Comparison of ENCODE assay signal across 8 cellular contexts in the genomic region with DNA sequence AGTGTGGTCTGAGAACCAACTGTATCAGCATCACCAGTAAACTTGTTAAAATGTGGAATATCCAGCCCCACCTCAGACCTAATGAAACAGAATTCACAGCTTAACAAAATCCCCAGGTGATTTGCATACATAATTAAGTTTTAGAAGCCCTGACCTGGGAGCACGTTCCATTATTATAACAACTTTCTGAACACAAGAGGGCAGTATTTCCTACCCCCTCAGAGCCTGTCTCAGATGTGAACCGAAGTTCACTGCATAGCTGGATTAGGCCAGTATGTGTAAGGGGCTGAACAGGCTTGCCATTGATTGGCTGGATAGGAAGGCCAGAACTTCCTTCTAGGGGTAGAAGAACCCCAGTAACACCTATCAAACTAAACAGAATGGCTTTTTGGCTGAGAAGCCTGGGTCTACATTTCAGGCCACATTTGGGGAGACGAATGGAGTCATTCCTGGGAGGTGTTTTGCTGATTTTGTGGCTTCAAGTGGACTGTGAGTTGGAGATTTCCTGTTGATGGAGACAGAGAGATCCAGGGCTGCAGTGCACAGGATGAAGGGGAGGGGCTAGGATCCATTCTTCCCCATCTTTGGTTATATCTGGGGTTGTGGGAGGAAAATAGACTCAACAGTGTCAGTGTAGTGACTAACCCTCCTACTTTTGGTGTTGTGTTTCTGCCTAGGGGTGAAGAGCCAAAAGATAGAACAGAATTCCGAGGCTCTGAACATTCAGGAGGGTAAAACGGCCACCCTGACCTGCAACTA.
DNase-seq lines count a peak whose midpoint lies in the region; ATAC-seq and TF ChIP-seq lines count a peak whose summit lies in the region.

No MANE protein-coding gene starts in this region.

- H3K4me1 ChIP-seq in right atrium auricular region = no peaks in the 10 kb centered on the region

- DNase-seq in SIG-M5 treated with dmso at 0.1 percent for 504 hours (lab: John Stamatoyannopoulos, UW; ENCODE audit: unreplicated experiment) (peak; percentile 44), SIG-M5 (lab: John Stamatoyannopoulos, UW) (no peak), HT-29 (ENCODE audit: low spot score) (peak; percentile 27), T-cell (peak in 6 of 34 experiments; percentile 5 to 21 (median 12)), germinal center (ENCODE audit: low spot score) (peak; percentile 57), type B pancreatic cell (ENCODE audit: extremely low spot score, unreplicated experiment) (no peak), right atrium auricular region (ENCODE audit: low spot score) (no peak)

- POLR2A ChIA-PET in T-cell (lab: Charles Lee) = no interaction called here

- peaks cover 0 to 5% (median 0%) of the 10 kb centered on the region in 3 donors for H3K9me3 Mint-ChIP-seq in T-cell
- H3K9me3 Mint-ChIP-seq in type B pancreatic cell = no peaks in the 10 kb centered on the region

- no peaks in the 10 kb centered on the region for H3K9me3 ChIP-seq in right atrium auricular region

- TF ChIP-seq CTCF in type B pancreatic cell (conservative IDR thresholded peaks at IDR 0.05) = peak; percentile 70
- peak in 1 of 2 donors; percentile 40 for TF ChIP-seq CTCF in right atrium auricular region (IDR thresholded peaks at IDR 0.05)

- no peak overlapping the region for H3K4me3 ChIP-seq in right atrium auricular region

- H3K27ac Mint-ChIP-seq in T-cell = peak overlapping the region; percentile 46 to 61
- peak overlapping the region; percentile 61 for H3K27ac Mint-ChIP-seq in type B pancreatic cell

- H3K27ac ChIP-seq in right atrium auricular region = no peak overlapping the region

- ATAC-seq in T-cell (replicated peaks in 1 of 4) (peak; percentile 63 to 91 (median 78)), GM21447 (IDR thresholded peaks at IDR 0.05; ENCODE audit: unreplicated experiment) (no peak)

- H3K27me3 Mint-ChIP-seq in T-cell = peaks cover 7 to 15% of the 10 kb centered on the region in 2 donors
- H3K27me3 Mint-ChIP-seq in type B pancreatic cell = no peaks in the 10 kb centered on the region

- CTCF ChIA-PET in T-cell (lab: Charles Lee) = interaction anchor here (0.5 to 1.6 kb wide), 4 partner anchors 17 to 58 kb away, joined by 3 to 5 read pairs (median 4); no protein-coding TSS in a partner anchor

- no peaks in the 10 kb centered on the region for H3K36me3 ChIP-seq in right atrium auricular region

- H3K4me3 Mint-ChIP-seq in T-cell (peak overlapping the region; percentile 61 to 71 (median 66)), type B pancreatic cell (no peak overlapping the region)

- no peaks in the 10 kb centered on the region for H3K27me3 ChIP-seq in right atrium auricular region

- H3K36me3 Mint-ChIP-seq in T-cell = no peaks in the 10 kb centered on the region
- H3K36me3 Mint-ChIP-seq in type B pancreatic cell = no peaks in the 10 kb centered on the region

- H3K4me1 Mint-ChIP-seq in T-cell (peaks cover 4 to 5% (median 5%) of the 10 kb centered on the region in 3 donors), type B pancreatic cell (ENCODE audit: unreplicated experiment) (no peaks in the 10 kb centered on the region)

Comparison
In these comparisons a context has a peak if more than half of its experiments do, and no peak if none do; other contexts are left out.
1. DNase-seq: peak in SIG-M5 treated with dmso at 0.1 percent for 504 hours (single experiment), HT-29 (single experiment) and germinal center (single experiment); none in SIG-M5 (single experiment), type B pancreatic cell (single experiment) and right atrium auricular region (single experiment).